14 cellular contexts compared by ENCODE assay signal in the genomic region with DNA sequence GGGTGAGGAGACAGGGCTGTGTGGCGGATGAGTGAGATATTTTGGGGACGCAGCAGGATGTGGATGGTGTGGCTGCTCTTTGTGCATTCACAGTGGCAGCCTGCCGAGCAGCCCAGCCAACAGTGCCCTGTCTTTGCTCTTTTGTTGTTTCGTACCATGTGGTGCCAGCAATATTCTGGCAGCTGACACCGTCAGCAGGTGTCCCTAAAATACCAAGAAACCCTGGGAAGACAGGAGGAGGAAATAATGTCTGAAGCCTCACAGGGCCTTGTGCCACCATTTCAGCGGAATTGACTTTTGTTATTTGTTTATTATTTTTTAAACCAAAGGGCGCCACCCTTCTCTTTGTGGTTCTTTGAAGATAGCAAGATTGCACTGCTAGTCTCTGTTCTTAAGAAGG.
A peak's percentile ranks its signal among the peaks of the same experiment; 100 is the strongest.
DNase-seq lines count a peak whose midpoint lies in the region; ATAC-seq and TF ChIP-seq lines count a peak whose summit lies in the region.
"Had no signal": no experiment of that assay in that cellular context is flagged by ENCODE, and none has a peak within 500 bp of the region (broad histone marks: within the 10 kb centered on the region; RNA-seq: fewer than 3 reads in every experiment).

No MANE protein-coding gene starts in this region.

- H2AFZ ChIP-seq in Karpas-422 (ENCODE audit: low read length) = peak overlapping the region; percentile 57; the same call in 1 of the 2 replicates

- intact Hi-C loops in stomach (cut with DNase I; ENCODE audit: low total_unique reads) = no loop called here

- 29 to 52% (median 44%) methylated on average over 7 of the region's 7 CpGs for WGBS in stomach, 5 donors

- H3K79me2 ChIP-seq in Karpas-422 (ENCODE audit: low read length) = no peaks in the 10 kb centered on the region

- H3K9me3 ChIP-seq in Karpas-422 (ENCODE audit: low read length) (no peaks in the 10 kb centered on the region), stomach (no peaks in the 10 kb centered on the region)
- H3K9me3 ChIP-seq: gastrocnemius medialis had no signal

- no peak for ATAC-seq in activated CD4-positive, CD25-positive, alpha-beta regulatory T cell treated with anti-CD3 and anti-CD28 coated beads, Interleukin-2, amount 50 U/mL, for 24 hours
- no peak for ATAC-seq in GM18519 (IDR thresholded peaks at IDR 0.05; ENCODE audit: low FRiP score, unreplicated experiment)
- ATAC-seq: gastrocnemius medialis had no signal

- TF ChIP-seq EP300 in stomach (IDR thresholded peaks at IDR 0.05) = no peak

- peaks cover 79% of the 10 kb centered on the region for H3K4me1 ChIP-seq in Karpas-422 (ENCODE audit: low read length)
- peaks cover 0 to 27% (median 12%) of the 10 kb centered on the region in 4 donors for H3K4me1 ChIP-seq in stomach
- H3K4me1 ChIP-seq: gastrocnemius medialis had no signal

- in situ Hi-C loops in astrocyte of the spinal cord (cut with HindIII; ENCODE audit: low sequenced_read_pairs) = no loop called here

- H3K27ac ChIP-seq in Karpas-422 (ENCODE audit: low read length) = peak overlapping the region; percentile 86
- H3K27ac ChIP-seq in stomach = peak overlapping the region in 2 of 5 donors; percentile 19 to 23
- H3K27ac ChIP-seq: gastrocnemius medialis, skin epidermis had no signal

- H3K9me2 ChIP-seq in Karpas-422 (replicated peaks; ENCODE audit: insufficient read depth, low read length) = no peaks in the 10 kb centered on the region

- TF ChIP-seq CTCF in astrocyte of the spinal cord (IDR thresholded peaks at IDR 0.05; ENCODE audit: low read depth, low read length) = no peak
- TF ChIP-seq CTCF in stomach (IDR thresholded peaks at IDR 0.05) = no peak

- no peak overlapping the region for H3K4me2 ChIP-seq in Karpas-422 (ENCODE audit: low read depth, low read length, poor library complexity, severe bottlenecking)

- H4K20me1 ChIP-seq in Karpas-422 (ENCODE audit: insufficient read depth, low read depth, low read length) = no peaks in the 10 kb centered on the region

- peak; percentile 40 for DNase-seq in Karpas-422
- DNase-seq in astrocyte of the spinal cord (ENCODE audit: low read depth, low spot score) = peak; percentile 28
- DNase-seq in hippocampal formation (lab: John Stamatoyannopoulos, UW) = peak; percentile 36 to 68
- peak; percentile 69 for DNase-seq in stomach
- no peak for DNase-seq in UCSD-AML1 (lab: John Stamatoyannopoulos, UW; ENCODE audit: unreplicated experiment)
- DNase-seq: activated gamma-delta T cell; gastrocnemius medialis; MM.1S; NCI-H82; stimulated activated CD8-positive, alpha-beta memory T cell treated with anti-CD3 and anti-CD28 coated beads, Interleukin-4, amount 100 ng/mL, for 48 hours had no signal

- H3K4me3 ChIP-seq in Karpas-422 (ENCODE audit: low read length) (no peak overlapping the region), astrocyte of the spinal cord (ENCODE audit: low read depth, low read length) (no peak overlapping the region), stomach (no peak overlapping the region)
- H3K4me3 ChIP-seq: gastrocnemius medialis, lung, skin epidermis had no signal

- H3K36me3 ChIP-seq in Karpas-422 (ENCODE audit: insufficient read depth, low read length) (no peaks in the 10 kb centered on the region), stomach (no peaks in the 10 kb centered on the region)
- H3K36me3 ChIP-seq: gastrocnemius medialis had no signal

- TF ChIP-seq POLR2A in stomach (IDR thresholded peaks at IDR 0.05) = no peak

- H3K9ac ChIP-seq in Karpas-422 (ENCODE audit: low read length) = peak overlapping the region; percentile 18; the same call in 1 of the 2 replicates

- H3K27me3 ChIP-seq in Karpas-422 (ENCODE audit: low read length) = no peaks in the 10 kb centered on the region
- H3K27me3 ChIP-seq in stomach = no peaks in the 10 kb centered on the region
- H3K27me3 ChIP-seq: gastrocnemius medialis had no signal
